22 cellular contexts compared by ENCODE assay signal in the genomic region with DNA sequence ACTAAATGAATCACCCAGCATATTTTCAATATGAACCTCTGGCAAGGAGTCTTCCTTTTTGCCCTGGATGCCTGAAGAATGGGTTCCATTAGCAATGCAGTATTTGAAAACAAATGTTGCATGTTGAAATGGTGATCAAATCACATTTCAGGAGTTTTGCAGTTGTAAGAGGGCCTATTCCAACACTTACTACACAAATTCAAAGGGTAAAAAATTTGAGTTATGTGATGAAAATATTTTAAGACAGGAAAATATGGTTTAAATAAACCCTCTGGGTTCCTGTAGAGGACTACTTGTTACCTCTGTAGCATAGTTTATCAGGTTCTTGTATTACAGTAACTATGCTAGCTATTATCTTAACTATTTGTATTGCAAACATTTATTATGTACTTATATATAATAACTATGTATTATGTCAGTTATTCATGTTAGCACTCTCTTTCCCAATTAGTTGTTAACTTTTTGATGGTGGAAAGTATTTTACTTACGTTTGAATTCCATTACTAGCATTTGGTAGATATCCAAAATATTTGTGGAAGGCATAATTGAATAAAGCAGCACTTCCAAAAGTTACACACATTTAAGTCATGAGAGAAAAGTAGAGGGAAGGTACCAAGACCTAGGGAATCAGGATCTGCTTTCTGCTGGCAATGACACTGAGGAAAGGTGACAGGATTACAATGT.
"Had no signal": no experiment of that assay in that cellular context is flagged by ENCODE, and none has a peak within 500 bp of the region (broad histone marks: within the 10 kb centered on the region; RNA-seq: fewer than 3 reads in every experiment).

No MANE protein-coding gene starts in this region.

- H3K4me1 Mint-ChIP-seq: activated CD4-positive, alpha-beta T cell treated with anti-CD3 and anti-CD28 coated beads, Interleukin-2, amount 10 ng/mL, durations not matched to agents 24 days and 14 days; activated naive CD8-positive, alpha-beta T cell treated with anti-CD3 and anti-CD28 coated beads, Interleukin-2, amount 50 U/mL, for 24 hours; brain; central memory CD8-positive, alpha-beta T cell; WTC11 had no signal

- H3K4me3 Mint-ChIP-seq: activated CD4-positive, alpha-beta T cell treated with anti-CD3 and anti-CD28 coated beads, Interleukin-2, amount 10 ng/mL, durations not matched to agents 24 days and 14 days; activated naive CD8-positive, alpha-beta T cell treated with anti-CD3 and anti-CD28 coated beads, Interleukin-2, amount 50 U/mL, for 24 hours; activated T-cell treated with anti-CD3 and anti-CD28 coated beads, Interleukin-2, amount 50 U/mL, for 4 hours; brain; central memory CD8-positive, alpha-beta T cell; WTC11 had no signal

- DNase-seq: activated CD4-positive, alpha-beta T cell treated with anti-CD3 and anti-CD28 coated beads, Interleukin-2, amount 10 ng/mL, durations not matched to agents 24 days and 14 days; activated CD4-positive, alpha-beta T cell treated with anti-CD3 and anti-CD28 coated beads, Interleukin-2, amount 50 U/mL, for 48 hours; activated CD4-positive, CD25-positive, alpha-beta regulatory T cell treated with anti-CD3 and anti-CD28 coated beads, Interleukin-2, amount 50 U/mL, for 72 hours; activated CD8-positive, alpha-beta memory T cell treated with anti-CD3 and anti-CD28 coated beads for 24 hours; activated effector memory CD4-positive, alpha-beta T cell treated with anti-CD3 and anti-CD28 coated beads, Interleukin-2, amount 50 U/mL, for 16 hours; activated naive CD4-positive, alpha-beta T cell treated with Interleukin-2 at 50 U/mL for 16 hours; activated naive CD8-positive, alpha-beta T cell treated with anti-CD3 and anti-CD28 coated beads, Interleukin-2, amount 50 U/mL, for 24 hours; activated T-cell treated with anti-CD3 and anti-CD28 coated beads, Interleukin-2, amount 50 U/mL, for 4 hours; amygdala; Kasumi-1; NCI-H1048; NCI-H146; NCI-H187 treated with DMSO at 0.1 percent for 48 hours; NCI-H2081 treated with DMSO at 0.1 percent for 48 hours; NCI-H446; NCI-H524; PC-3; SIG-M5 had no signal

- H3K36me3 Mint-ChIP-seq: activated naive CD4-positive, alpha-beta T cell treated with anti-CD3 and anti-CD28 coated beads, Interleukin-2, amount 50 U/mL, for 72 hours; brain; WTC11 had no signal

- ATAC-seq: activated naive CD8-positive, alpha-beta T cell treated with anti-CD3 and anti-CD28 coated beads, Interleukin-2, amount 50 U/mL, for 24 hours; activated T-cell treated with anti-CD3 and anti-CD28 coated beads, Interleukin-2, amount 50 U/mL, for 4 hours; PC-3; WTC11 had no signal

- H3K27ac Mint-ChIP-seq: activated CD4-positive, alpha-beta T cell treated with anti-CD3 and anti-CD28 coated beads, Interleukin-2, amount 10 ng/mL, durations not matched to agents 24 days and 14 days; activated naive CD4-positive, alpha-beta T cell treated with anti-CD3 and anti-CD28 coated beads, Interleukin-2, amount 50 U/mL, for 72 hours; activated naive CD8-positive, alpha-beta T cell treated with anti-CD3 and anti-CD28 coated beads, Interleukin-2, amount 50 U/mL, for 24 hours; brain; WTC11 had no signal

- H3K9me3 Mint-ChIP-seq: activated naive CD8-positive, alpha-beta T cell treated with anti-CD3 and anti-CD28 coated beads, Interleukin-2, amount 50 U/mL, for 24 hours; brain; central memory CD8-positive, alpha-beta T cell had no signal

- H3K27me3 Mint-ChIP-seq: activated CD4-positive, alpha-beta T cell treated with anti-CD3 and anti-CD28 coated beads, Interleukin-2, amount 10 ng/mL, durations not matched to agents 24 days and 14 days; activated naive CD8-positive, alpha-beta T cell treated with anti-CD3 and anti-CD28 coated beads, Interleukin-2, amount 50 U/mL, for 24 hours; central memory CD8-positive, alpha-beta T cell had no signal
